2 cellular contexts compared by ENCODE assay signal in the genomic region with DNA sequence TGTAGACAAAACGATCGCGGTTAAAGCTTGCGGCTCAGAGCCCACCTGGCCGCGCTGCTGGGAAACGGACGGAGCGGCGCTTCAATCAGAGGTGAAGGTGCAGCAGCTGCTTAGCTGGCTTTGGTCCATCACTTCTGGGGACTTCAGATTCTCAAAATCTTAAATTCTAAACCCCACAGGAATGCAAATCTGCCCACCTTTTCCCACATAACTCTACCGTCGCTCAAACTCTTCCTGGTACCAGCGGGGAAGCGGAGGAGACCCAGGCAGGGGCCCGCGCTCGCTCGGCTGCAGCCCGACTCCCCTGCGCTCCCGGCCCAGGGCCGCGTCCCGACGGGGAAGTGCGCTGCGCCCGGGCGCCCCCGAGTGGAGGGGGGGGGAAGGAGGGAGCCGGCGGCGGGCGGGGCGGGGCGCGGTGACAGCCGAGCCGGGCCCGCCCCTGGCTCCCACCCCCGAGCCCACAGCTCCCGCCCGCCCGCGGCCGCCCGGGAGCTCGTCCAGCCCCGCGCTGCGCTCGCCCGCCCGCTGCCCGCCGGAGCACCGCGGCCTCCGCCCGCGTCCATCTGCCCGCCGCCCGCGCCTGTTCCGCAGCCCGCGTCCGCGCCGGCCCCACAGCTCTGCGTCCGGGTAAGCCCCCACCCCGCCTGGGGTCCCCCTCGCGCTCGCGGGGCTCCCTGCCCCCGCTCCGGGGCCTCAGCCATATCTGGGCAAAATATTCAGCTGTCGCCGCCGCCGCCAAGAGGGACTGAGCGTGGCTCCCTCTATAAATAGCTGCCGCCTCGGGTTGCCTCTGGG.
A peak's percentile ranks its signal among the peaks of the same experiment; 100 is the strongest.
TF ChIP-seq lines count a peak whose summit lies in the region.

A gene (plus strand): TSS at position 490 of the 795 bp plus-strand sequence. CDS start 22,523 bp downstream, outside the sequence.

TF ChIP-seq in SK-N-SH treated with all-trans-retinoic acid at 6 μM for 48 hours, 23 proteins besides CTCF, POLR2A, EP300 and RAD21 (continued from another document):
- TF ChIP-seq, protein P1, sequence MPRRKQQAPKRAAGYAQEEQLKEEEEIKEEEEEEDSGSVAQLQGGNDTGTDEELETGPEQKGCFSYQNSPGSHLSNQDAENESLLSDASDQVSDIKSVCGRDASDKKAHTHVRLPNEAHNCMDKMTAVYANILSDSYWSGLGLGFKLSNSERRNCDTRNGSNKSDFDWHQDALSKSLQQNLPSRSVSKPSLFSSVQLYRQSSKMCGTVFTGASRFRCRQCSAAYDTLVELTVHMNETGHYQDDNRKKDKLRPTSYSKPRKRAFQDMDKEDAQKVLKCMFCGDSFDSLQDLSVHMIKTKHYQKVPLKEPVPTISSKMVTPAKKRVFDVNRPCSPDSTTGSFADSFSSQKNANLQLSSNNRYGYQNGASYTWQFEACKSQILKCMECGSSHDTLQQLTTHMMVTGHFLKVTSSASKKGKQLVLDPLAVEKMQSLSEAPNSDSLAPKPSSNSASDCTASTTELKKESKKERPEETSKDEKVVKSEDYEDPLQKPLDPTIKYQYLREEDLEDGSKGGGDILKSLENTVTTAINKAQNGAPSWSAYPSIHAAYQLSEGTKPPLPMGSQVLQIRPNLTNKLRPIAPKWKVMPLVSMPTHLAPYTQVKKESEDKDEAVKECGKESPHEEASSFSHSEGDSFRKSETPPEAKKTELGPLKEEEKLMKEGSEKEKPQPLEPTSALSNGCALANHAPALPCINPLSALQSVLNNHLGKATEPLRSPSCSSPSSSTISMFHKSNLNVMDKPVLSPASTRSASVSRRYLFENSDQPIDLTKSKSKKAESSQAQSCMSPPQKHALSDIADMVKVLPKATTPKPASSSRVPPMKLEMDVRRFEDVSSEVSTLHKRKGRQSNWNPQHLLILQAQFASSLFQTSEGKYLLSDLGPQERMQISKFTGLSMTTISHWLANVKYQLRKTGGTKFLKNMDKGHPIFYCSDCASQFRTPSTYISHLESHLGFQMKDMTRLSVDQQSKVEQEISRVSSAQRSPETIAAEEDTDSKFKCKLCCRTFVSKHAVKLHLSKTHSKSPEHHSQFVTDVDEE (CRISPR knock-in tag; IDR thresholded peaks at IDR 0.05) = no peak
- no peak for TF ChIP-seq TOX (CRISPR knock-in tag; IDR thresholded peaks at IDR 0.05; ENCODE audit: borderline replicate concordance)
- no peak for TF ChIP-seq ZNF70 (CRISPR knock-in tag; IDR thresholded peaks at IDR 0.05)
- TF ChIP-seq ZC3H10 (CRISPR knock-in tag; IDR thresholded peaks at IDR 0.05) = no peak
- TF ChIP-seq RARB (CRISPR knock-in tag; IDR thresholded peaks at IDR 0.05) = no peak
TF ChIP-seq in SK-N-SH treated with all-trans-retinoic acid at 6 μM for 48 hours: peak in this region for 0.

TF ChIP-seq in GM12878, 131 proteins besides CTCF, POLR2A, EP300 and RAD21 (continued from another document and continues in another):
- TF ChIP-seq, protein P2, sequence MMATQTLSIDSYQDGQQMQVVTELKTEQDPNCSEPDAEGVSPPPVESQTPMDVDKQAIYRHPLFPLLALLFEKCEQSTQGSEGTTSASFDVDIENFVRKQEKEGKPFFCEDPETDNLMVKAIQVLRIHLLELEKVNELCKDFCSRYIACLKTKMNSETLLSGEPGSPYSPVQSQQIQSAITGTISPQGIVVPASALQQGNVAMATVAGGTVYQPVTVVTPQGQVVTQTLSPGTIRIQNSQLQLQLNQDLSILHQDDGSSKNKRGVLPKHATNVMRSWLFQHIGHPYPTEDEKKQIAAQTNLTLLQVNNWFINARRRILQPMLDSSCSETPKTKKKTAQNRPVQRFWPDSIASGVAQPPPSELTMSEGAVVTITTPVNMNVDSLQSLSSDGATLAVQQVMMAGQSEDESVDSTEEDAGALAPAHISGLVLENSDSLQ (IDR thresholded peaks at IDR 0.05) = peak; percentile 65
- TF ChIP-seq EZH2 (IDR thresholded peaks at IDR 0.05; ENCODE audit: borderline replicate concordance, control insufficient read depth, low read depth, low read length) (no peak), NBN (IDR thresholded peaks at IDR 0.05) (peak; percentile 48; the same call in 1 of the 2 replicates), SPI1 (IDR thresholded peaks at IDR 0.05; ENCODE audit: borderline replicate concordance, insufficient read depth, low read depth, low read length) (no peak; the same call in 1 of the 2 replicates), NR2F1 (conservative IDR thresholded peaks at IDR 0.05) (peak; percentile 64), EED (IDR thresholded peaks at IDR 0.05; ENCODE audit: low read depth) (0 out of 2 replicates have a peak, but pooled peaks have one; percentile 12), HDGF (IDR thresholded peaks at IDR 0.05) (no peak), ZZZ3 (IDR thresholded peaks at IDR 0.05; ENCODE audit: control insufficient read depth, insufficient read length, low read depth) (no peak), ZNF274 (IDR thresholded peaks at IDR 0.05; ENCODE audit: insufficient read depth, insufficient read length) (no peak), CREB1 (IDR thresholded peaks at IDR 0.05; ENCODE audit: low read depth) (no peak; the same call in 1 of the 2 replicates), DPF2 (IDR thresholded peaks at IDR 0.05) (no peak), NR2C1 (IDR thresholded peaks at IDR 0.05) (0 out of 2 replicates have a peak, but pooled peaks have one; percentile 27), CBFB (IDR thresholded peaks at IDR 0.05; ENCODE audit: low read depth) (peak; percentile 58; the same call in 1 of the 2 replicates), HDAC6 (IDR thresholded peaks at IDR 0.05; ENCODE audit: unreplicated experiment) (no peak), CEBPB (IDR thresholded peaks at IDR 0.05; ENCODE audit: borderline replicate concordance in 1 of 2, low read depth in 2 of 2, low read length in 2 of 2) (no peak), TCF12 (IDR thresholded peaks at IDR 0.05; ENCODE audit: low read depth, low read length) (peak; percentile 89), ASH2L (IDR thresholded peaks at IDR 0.05; ENCODE audit: borderline replicate concordance, low read depth) (no peak), IKZF1 (conservative IDR thresholded peaks at IDR 0.05) (peak; percentile 61), BMI1 (IDR thresholded peaks at IDR 0.05; ENCODE audit: borderline replicate concordance) (no peak), MEF2A (IDR thresholded peaks at IDR 0.05; ENCODE audit: insufficient read depth, low read depth, low read length) (no peak; the same call in 1 of the 2 replicates), FOXK2 (IDR thresholded peaks at IDR 0.05) (peak; percentile 85), BHLHE40 (IDR thresholded peaks at IDR 0.05; ENCODE audit: borderline replicate concordance in 1 of 2, low read depth in 2 of 2, low read length in 1 of 2) (peak in 1 of 2 experiments; percentile 73; a peak in 2 of 4 replicates), SP1 (IDR thresholded peaks at IDR 0.05; ENCODE audit: low read depth, low read length) (no peak)
- TF ChIP-seq, protein P3, sequence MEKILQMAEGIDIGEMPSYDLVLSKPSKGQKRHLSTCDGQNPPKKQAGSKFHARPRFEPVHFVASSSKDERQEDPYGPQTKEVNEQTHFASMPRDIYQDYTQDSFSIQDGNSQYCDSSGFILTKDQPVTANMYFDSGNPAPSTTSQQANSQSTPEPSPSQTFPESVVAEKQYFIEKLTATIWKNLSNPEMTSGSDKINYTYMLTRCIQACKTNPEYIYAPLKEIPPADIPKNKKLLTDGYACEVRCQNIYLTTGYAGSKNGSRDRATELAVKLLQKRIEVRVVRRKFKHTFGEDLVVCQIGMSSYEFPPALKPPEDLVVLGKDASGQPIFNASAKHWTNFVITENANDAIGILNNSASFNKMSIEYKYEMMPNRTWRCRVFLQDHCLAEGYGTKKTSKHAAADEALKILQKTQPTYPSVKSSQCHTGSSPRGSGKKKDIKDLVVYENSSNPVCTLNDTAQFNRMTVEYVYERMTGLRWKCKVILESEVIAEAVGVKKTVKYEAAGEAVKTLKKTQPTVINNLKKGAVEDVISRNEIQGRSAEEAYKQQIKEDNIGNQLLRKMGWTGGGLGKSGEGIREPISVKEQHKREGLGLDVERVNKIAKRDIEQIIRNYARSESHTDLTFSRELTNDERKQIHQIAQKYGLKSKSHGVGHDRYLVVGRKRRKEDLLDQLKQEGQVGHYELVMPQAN (conservative IDR thresholded peaks at IDR 0.05) = peak; percentile 50; the same call in 1 of the 2 replicates
- TF ChIP-seq, protein P4, sequence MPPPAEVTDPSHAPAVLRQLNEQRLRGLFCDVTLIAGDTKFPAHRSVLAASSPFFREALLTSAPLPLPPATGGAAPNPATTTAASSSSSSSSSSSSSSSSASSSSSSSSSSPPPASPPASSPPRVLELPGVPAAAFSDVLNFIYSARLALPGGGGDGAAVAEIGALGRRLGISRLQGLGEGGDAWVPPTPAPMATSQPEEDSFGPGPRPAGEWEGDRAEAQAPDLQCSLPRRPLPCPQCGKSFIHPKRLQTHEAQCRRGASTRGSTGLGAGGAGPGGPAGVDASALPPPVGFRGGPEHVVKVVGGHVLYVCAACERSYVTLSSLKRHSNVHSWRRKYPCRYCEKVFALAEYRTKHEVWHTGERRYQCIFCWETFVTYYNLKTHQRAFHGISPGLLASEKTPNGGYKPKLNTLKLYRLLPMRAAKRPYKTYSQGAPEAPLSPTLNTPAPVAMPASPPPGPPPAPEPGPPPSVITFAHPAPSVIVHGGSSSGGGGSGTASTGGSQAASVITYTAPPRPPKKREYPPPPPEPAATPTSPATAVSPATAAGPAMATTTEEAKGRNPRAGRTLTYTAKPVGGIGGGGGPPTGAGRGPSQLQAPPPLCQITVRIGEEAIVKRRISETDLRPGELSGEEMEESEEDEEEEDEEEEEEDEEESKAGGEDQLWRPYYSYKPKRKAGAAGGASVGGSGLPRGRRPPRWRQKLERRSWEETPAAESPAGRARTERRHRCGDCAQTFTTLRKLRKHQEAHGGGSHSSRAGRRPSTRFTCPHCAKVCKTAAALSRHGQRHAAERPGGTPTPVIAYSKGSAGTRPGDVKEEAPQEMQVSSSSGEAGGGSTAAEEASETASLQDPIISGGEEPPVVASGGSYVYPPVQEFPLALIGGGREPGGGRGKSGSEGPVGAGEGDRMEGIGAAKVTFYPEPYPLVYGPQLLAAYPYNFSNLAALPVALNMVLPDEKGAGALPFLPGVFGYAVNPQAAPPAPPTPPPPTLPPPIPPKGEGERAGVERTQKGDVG (CRISPR knock-in tag; IDR thresholded peaks at IDR 0.05) = no peak
- TF ChIP-seq, protein P5, sequence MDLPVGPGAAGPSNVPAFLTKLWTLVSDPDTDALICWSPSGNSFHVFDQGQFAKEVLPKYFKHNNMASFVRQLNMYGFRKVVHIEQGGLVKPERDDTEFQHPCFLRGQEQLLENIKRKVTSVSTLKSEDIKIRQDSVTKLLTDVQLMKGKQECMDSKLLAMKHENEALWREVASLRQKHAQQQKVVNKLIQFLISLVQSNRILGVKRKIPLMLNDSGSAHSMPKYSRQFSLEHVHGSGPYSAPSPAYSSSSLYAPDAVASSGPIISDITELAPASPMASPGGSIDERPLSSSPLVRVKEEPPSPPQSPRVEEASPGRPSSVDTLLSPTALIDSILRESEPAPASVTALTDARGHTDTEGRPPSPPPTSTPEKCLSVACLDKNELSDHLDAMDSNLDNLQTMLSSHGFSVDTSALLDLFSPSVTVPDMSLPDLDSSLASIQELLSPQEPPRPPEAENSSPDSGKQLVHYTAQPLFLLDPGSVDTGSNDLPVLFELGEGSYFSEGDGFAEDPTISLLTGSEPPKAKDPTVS (IDR thresholded peaks at IDR 0.05; ENCODE audit: low read depth, low read length) = no peak
- TF ChIP-seq, protein P6, sequence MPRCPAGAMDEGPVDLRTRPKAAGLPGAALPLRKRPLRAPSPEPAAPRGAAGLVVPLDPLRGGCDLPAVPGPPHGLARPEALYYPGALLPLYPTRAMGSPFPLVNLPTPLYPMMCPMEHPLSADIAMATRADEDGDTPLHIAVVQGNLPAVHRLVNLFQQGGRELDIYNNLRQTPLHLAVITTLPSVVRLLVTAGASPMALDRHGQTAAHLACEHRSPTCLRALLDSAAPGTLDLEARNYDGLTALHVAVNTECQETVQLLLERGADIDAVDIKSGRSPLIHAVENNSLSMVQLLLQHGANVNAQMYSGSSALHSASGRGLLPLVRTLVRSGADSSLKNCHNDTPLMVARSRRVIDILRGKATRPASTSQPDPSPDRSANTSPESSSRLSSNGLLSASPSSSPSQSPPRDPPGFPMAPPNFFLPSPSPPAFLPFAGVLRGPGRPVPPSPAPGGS (IDR thresholded peaks at IDR 0.05; ENCODE audit: borderline replicate concordance, insufficient read depth, low read depth, low read length, poor library complexity, severe bottlenecking) = peak; percentile 15
- TF ChIP-seq, protein P7, sequence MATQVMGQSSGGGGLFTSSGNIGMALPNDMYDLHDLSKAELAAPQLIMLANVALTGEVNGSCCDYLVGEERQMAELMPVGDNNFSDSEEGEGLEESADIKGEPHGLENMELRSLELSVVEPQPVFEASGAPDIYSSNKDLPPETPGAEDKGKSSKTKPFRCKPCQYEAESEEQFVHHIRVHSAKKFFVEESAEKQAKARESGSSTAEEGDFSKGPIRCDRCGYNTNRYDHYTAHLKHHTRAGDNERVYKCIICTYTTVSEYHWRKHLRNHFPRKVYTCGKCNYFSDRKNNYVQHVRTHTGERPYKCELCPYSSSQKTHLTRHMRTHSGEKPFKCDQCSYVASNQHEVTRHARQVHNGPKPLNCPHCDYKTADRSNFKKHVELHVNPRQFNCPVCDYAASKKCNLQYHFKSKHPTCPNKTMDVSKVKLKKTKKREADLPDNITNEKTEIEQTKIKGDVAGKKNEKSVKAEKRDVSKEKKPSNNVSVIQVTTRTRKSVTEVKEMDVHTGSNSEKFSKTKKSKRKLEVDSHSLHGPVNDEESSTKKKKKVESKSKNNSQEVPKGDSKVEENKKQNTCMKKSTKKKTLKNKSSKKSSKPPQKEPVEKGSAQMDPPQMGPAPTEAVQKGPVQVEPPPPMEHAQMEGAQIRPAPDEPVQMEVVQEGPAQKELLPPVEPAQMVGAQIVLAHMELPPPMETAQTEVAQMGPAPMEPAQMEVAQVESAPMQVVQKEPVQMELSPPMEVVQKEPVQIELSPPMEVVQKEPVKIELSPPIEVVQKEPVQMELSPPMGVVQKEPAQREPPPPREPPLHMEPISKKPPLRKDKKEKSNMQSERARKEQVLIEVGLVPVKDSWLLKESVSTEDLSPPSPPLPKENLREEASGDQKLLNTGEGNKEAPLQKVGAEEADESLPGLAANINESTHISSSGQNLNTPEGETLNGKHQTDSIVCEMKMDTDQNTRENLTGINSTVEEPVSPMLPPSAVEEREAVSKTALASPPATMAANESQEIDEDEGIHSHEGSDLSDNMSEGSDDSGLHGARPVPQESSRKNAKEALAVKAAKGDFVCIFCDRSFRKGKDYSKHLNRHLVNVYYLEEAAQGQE (IDR thresholded peaks at IDR 0.05; ENCODE audit: low read depth, low read length) = no peak
- TF ChIP-seq, protein P8, sequence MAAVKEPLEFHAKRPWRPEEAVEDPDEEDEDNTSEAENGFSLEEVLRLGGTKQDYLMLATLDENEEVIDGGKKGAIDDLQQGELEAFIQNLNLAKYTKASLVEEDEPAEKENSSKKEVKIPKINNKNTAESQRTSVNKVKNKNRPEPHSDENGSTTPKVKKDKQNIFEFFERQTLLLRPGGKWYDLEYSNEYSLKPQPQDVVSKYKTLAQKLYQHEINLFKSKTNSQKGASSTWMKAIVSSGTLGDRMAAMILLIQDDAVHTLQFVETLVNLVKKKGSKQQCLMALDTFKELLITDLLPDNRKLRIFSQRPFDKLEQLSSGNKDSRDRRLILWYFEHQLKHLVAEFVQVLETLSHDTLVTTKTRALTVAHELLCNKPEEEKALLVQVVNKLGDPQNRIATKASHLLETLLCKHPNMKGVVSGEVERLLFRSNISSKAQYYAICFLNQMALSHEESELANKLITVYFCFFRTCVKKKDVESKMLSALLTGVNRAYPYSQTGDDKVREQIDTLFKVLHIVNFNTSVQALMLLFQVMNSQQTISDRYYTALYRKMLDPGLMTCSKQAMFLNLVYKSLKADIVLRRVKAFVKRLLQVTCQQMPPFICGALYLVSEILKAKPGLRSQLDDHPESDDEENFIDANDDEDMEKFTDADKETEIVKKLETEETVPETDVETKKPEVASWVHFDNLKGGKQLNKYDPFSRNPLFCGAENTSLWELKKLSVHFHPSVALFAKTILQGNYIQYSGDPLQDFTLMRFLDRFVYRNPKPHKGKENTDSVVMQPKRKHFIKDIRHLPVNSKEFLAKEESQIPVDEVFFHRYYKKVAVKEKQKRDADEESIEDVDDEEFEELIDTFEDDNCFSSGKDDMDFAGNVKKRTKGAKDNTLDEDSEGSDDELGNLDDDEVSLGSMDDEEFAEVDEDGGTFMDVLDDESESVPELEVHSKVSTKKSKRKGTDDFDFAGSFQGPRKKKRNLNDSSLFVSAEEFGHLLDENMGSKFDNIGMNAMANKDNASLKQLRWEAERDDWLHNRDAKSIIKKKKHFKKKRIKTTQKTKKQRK (IDR thresholded peaks at IDR 0.05; ENCODE audit: low read depth, low read length) = no peak
